In the genomic region with DNA sequence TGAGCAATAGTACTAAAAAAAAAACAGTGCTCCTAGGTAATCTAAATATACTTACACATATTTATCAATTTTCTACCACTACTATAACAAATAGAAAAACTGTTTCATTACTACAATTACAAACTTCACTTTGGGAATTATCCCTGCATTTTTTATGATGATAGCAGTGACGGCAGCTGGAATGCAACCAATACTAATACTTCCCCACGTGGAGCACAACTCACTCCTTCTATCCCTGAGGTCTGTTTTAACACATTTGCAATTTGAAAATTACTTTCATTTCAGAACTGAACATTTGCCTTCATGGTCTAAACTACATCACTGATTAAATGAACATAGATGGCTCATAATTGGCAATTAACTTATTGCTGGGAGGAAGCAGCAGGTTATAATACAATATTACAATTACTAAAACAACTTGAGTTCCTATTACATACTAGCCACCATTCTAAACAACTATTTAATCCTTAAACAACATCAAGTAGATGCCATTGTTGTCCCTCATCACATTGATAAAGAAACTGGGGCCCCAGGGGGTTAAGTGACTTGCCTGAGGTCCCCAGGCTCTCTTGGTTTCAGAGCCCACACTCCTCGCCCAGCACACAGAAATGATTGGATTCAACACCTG, we compare ENCODE assay signal across 1 cellular context.
TF ChIP-seq lines count a peak whose summit lies in the region.

No MANE protein-coding gene starts in this region.

TF ChIP-seq in IMR-90, 13 proteins besides CTCF, POLR2A, EP300 and RAD21:
- TF ChIP-seq, protein P1, sequence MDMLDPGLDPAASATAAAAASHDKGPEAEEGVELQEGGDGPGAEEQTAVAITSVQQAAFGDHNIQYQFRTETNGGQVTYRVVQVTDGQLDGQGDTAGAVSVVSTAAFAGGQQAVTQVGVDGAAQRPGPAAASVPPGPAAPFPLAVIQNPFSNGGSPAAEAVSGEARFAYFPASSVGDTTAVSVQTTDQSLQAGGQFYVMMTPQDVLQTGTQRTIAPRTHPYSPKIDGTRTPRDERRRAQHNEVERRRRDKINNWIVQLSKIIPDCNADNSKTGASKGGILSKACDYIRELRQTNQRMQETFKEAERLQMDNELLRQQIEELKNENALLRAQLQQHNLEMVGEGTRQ (IDR thresholded peaks at IDR 0.05; ENCODE audit: low read depth, low read length) = peak; percentile 15; the same call in 1 of the 2 replicates
- TF ChIP-seq MXI1 (IDR thresholded peaks at IDR 0.05; ENCODE audit: borderline replicate concordance, low read depth, low read length) (no peak), RCOR1 (IDR thresholded peaks at IDR 0.05; ENCODE audit: insufficient replicate concordance, low read length) (no peak), MAZ (IDR thresholded peaks at IDR 0.05; ENCODE audit: borderline replicate concordance, low read depth, low read length) (no peak), BHLHE40 (IDR thresholded peaks at IDR 0.05; ENCODE audit: low read depth, low read length) (0 out of 2 replicates have a peak, but pooled peaks have one; percentile 1), FOS (IDR thresholded peaks at IDR 0.05; ENCODE audit: low read depth, low read length) (no peak), CHD1 (IDR thresholded peaks at IDR 0.05; ENCODE audit: low read depth, low read length) (no peak)
